1 cellular context compared by ENCODE assay signal in the genomic region with DNA sequence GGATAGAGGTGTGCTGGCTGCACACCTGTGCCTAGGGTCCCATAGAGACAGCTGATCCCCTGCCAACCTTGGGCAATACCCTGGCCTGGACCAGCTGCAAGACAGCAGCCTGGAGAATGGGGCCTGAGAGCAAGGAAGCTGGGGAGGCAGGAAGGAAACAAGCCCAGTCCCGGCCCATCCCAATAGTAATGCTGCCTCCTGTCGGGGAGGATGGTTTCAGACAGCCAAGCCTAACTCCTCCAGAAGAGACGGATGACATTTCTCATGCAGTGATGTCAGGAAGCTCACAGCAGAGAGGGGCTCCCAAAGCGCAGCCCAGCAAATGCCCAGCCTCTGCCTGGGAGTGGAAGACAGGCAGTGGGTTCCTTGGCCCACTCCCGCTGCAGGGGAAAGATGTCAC.
TF ChIP-seq lines count a peak whose summit lies in the region.

No MANE protein-coding gene starts in this region.

TF ChIP-seq in WTC11, 78 proteins besides CTCF, POLR2A, EP300 and RAD21 (continued from another document):
- TF ChIP-seq, protein P1, sequence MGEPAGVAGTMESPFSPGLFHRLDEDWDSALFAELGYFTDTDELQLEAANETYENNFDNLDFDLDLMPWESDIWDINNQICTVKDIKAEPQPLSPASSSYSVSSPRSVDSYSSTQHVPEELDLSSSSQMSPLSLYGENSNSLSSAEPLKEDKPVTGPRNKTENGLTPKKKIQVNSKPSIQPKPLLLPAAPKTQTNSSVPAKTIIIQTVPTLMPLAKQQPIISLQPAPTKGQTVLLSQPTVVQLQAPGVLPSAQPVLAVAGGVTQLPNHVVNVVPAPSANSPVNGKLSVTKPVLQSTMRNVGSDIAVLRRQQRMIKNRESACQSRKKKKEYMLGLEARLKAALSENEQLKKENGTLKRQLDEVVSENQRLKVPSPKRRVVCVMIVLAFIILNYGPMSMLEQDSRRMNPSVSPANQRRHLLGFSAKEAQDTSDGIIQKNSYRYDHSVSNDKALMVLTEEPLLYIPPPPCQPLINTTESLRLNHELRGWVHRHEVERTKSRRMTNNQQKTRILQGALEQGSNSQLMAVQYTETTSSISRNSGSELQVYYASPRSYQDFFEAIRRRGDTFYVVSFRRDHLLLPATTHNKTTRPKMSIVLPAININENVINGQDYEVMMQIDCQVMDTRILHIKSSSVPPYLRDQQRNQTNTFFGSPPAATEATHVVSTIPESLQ (CRISPR knock-in tag; IDR thresholded peaks at IDR 0.05), result no peak
- TF ChIP-seq ETV6 (CRISPR knock-in tag; IDR thresholded peaks at IDR 0.05) (no peak), ZNF512 (CRISPR knock-in tag; IDR thresholded peaks at IDR 0.05; ENCODE audit: borderline replicate concordance) (no peak), HMGA2 (CRISPR knock-in tag; IDR thresholded peaks at IDR 0.05) (no peak), ELF4 (CRISPR knock-in tag; IDR thresholded peaks at IDR 0.05; ENCODE audit: low read depth) (no peak), JUN (CRISPR knock-in tag; IDR thresholded peaks at IDR 0.05) (no peak), FOXP4 (CRISPR knock-in tag; IDR thresholded peaks at IDR 0.05) (no peak), NFYB (CRISPR knock-in tag; conservative IDR thresholded peaks at IDR 0.05; ENCODE audit: low read depth) (no peak), ZNF219 (CRISPR knock-in tag; IDR thresholded peaks at IDR 0.05; ENCODE audit: borderline replicate concordance) (no peak)
- TF ChIP-seq, protein P2, sequence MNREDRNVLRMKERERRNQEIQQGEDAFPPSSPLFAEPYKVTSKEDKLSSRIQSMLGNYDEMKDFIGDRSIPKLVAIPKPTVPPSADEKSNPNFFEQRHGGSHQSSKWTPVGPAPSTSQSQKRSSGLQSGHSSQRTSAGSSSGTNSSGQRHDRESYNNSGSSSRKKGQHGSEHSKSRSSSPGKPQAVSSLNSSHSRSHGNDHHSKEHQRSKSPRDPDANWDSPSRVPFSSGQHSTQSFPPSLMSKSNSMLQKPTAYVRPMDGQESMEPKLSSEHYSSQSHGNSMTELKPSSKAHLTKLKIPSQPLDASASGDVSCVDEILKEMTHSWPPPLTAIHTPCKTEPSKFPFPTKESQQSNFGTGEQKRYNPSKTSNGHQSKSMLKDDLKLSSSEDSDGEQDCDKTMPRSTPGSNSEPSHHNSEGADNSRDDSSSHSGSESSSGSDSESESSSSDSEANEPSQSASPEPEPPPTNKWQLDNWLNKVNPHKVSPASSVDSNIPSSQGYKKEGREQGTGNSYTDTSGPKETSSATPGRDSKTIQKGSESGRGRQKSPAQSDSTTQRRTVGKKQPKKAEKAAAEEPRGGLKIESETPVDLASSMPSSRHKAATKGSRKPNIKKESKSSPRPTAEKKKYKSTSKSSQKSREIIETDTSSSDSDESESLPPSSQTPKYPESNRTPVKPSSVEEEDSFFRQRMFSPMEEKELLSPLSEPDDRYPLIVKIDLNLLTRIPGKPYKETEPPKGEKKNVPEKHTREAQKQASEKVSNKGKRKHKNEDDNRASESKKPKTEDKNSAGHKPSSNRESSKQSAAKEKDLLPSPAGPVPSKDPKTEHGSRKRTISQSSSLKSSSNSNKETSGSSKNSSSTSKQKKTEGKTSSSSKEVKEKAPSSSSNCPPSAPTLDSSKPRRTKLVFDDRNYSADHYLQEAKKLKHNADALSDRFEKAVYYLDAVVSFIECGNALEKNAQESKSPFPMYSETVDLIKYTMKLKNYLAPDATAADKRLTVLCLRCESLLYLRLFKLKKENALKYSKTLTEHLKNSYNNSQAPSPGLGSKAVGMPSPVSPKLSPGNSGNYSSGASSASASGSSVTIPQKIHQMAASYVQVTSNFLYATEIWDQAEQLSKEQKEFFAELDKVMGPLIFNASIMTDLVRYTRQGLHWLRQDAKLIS (CRISPR knock-in tag; IDR thresholded peaks at IDR 0.05; ENCODE audit: borderline replicate concordance), result no peak
- TF ChIP-seq, protein P3, sequence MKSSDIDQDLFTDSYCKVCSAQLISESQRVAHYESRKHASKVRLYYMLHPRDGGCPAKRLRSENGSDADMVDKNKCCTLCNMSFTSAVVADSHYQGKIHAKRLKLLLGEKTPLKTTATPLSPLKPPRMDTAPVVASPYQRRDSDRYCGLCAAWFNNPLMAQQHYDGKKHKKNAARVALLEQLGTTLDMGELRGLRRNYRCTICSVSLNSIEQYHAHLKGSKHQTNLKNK (CRISPR knock-in tag; IDR thresholded peaks at IDR 0.05), result no peak
- TF ChIP-seq, protein P4, sequence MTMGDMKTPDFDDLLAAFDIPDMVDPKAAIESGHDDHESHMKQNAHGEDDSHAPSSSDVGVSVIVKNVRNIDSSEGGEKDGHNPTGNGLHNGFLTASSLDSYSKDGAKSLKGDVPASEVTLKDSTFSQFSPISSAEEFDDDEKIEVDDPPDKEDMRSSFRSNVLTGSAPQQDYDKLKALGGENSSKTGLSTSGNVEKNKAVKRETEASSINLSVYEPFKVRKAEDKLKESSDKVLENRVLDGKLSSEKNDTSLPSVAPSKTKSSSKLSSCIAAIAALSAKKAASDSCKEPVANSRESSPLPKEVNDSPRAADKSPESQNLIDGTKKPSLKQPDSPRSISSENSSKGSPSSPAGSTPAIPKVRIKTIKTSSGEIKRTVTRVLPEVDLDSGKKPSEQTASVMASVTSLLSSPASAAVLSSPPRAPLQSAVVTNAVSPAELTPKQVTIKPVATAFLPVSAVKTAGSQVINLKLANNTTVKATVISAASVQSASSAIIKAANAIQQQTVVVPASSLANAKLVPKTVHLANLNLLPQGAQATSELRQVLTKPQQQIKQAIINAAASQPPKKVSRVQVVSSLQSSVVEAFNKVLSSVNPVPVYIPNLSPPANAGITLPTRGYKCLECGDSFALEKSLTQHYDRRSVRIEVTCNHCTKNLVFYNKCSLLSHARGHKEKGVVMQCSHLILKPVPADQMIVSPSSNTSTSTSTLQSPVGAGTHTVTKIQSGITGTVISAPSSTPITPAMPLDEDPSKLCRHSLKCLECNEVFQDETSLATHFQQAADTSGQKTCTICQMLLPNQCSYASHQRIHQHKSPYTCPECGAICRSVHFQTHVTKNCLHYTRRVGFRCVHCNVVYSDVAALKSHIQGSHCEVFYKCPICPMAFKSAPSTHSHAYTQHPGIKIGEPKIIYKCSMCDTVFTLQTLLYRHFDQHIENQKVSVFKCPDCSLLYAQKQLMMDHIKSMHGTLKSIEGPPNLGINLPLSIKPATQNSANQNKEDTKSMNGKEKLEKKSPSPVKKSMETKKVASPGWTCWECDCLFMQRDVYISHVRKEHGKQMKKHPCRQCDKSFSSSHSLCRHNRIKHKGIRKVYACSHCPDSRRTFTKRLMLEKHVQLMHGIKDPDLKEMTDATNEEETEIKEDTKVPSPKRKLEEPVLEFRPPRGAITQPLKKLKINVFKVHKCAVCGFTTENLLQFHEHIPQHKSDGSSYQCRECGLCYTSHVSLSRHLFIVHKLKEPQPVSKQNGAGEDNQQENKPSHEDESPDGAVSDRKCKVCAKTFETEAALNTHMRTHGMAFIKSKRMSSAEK (CRISPR knock-in tag; IDR thresholded peaks at IDR 0.05; ENCODE audit: borderline replicate concordance), result no peak
TF ChIP-seq in WTC11: peak in this region for 0.
